19 cellular contexts compared by ENCODE assay signal in genomic region chr17:8131844-8132441, GRCh38. TPM values are rescaled to one million over a fixed set of nuclear protein-coding genes. Genes with fewer than 3 reads are reported as not detected.
DNase-seq lines count a peak whose midpoint lies in the region; ATAC-seq lines count a peak whose summit lies in the region.
"Had no signal": no experiment of that assay in that cellular context is flagged by ENCODE, and none has a peak within 500 bp of the region (broad histone marks: within the 10 kb centered on the region; RNA-seq: fewer than 3 reads in every experiment).

No MANE protein-coding gene starts in this region.

- no peaks in the 10 kb centered on the region for H3K36me3 Mint-ChIP-seq in activated T-helper 17 cell treated with anti-CD3 and anti-CD28 coated beads, Interleukin-2, amount 50 U/mL, for 72 hours (ENCODE audit: low read depth)

- peak; percentile 88 for ATAC-seq in activated T-helper 17 cell treated with anti-CD3 and anti-CD28 coated beads, Interleukin-2, amount 50 U/mL, for 72 hours (replicated peaks)
- ATAC-seq in HG03442 (IDR thresholded peaks at IDR 0.05; ENCODE audit: unreplicated experiment) = no peak
- ATAC-seq in HG03354 (IDR thresholded peaks at IDR 0.05; ENCODE audit: poor library complexity, severe bottlenecking, unreplicated experiment) = no peak
- ATAC-seq: sciatic nerve had no signal

- peaks cover 9% of the 10 kb centered on the region for H3K4me1 Mint-ChIP-seq in activated T-helper 17 cell treated with anti-CD3 and anti-CD28 coated beads, Interleukin-2, amount 50 U/mL, for 72 hours

- DNase-seq in AG08396 (ENCODE audit: low spot score) (peak; percentile 57), ELR (ENCODE audit: low read depth) (peak; percentile 84), NOMO-1 treated with dmso at 0.1 percent for 144 hours (lab: John Stamatoyannopoulos, UW; ENCODE audit: unreplicated experiment) (no peak)
- DNase-seq: activated B cell treated with CpG ODN at 0.5 μM for 24 hours; C1 segment of cervical spinal cord; DMS79 treated with DMSO at 0.1 percent for 48 hours; H7; MG63; midbrain; NCI-H1930; NCI-H526; stimulated activated CD4-positive, alpha-beta T cell treated with anti-CD3 and anti-CD28 coated beads, Interleukin-4, amount 100 ng/mL, for 4 hours; upper lobe of left lung had no signal

- H3K27ac Mint-ChIP-seq in activated T-helper 17 cell treated with anti-CD3 and anti-CD28 coated beads, Interleukin-2, amount 50 U/mL, for 72 hours = no peak overlapping the region
- H3K27ac Mint-ChIP-seq: activated B cell treated with CpG ODN at 0.5 μM for 24 hours had no signal

- H3K27me3 Mint-ChIP-seq in activated T-helper 17 cell treated with anti-CD3 and anti-CD28 coated beads, Interleukin-2, amount 50 U/mL, for 72 hours = peaks cover 4% of the 10 kb centered on the region

- no peak overlapping the region for H3K4me3 Mint-ChIP-seq in activated T-helper 17 cell treated with anti-CD3 and anti-CD28 coated beads, Interleukin-2, amount 50 U/mL, for 72 hours
- H3K4me3 Mint-ChIP-seq: activated B cell treated with CpG ODN at 0.5 μM for 24 hours had no signal

- H3K9me3 Mint-ChIP-seq in activated T-helper 17 cell treated with anti-CD3 and anti-CD28 coated beads, Interleukin-2, amount 50 U/mL, for 72 hours = no peaks in the 10 kb centered on the region
- H3K9me3 Mint-ChIP-seq: activated B cell treated with CpG ODN at 0.5 μM for 24 hours had no signal

RNA-seq across cellular contexts. Expression of gene HES7, which starts 8.0 kb away (rescaled TPM):
- total RNA-seq in activated T-helper 17 cell treated with anti-CD3 and anti-CD28 coated beads, Interleukin-2, amount 50 U/mL, for 72 hours = 10 to 100 TPM in 1 of 2 donors, 1 to 10 TPM in 1; 2.9 to 10.0 TPM

RNA-seq across cellular contexts. Expression of gene ALOXE3, which starts 13.6 kb away (rescaled TPM):
- 1 to 10 TPM in 1 of 2 donors, under 1 TPM in 1; 0.13 to 1.3 TPM for total RNA-seq in activated T-helper 17 cell treated with anti-CD3 and anti-CD28 coated beads, Interleukin-2, amount 50 U/mL, for 72 hours
- total RNA-seq: activated B cell treated with CpG ODN at 0.5 μM for 24 hours, aorta, epithelial cell of proximal tubule, H7, sciatic nerve, upper lobe of left lung had no signal

RNA-seq across cellular contexts. Expression of gene PER1, which starts 20.3 kb away (rescaled TPM):
- total RNA-seq in activated T-helper 17 cell treated with anti-CD3 and anti-CD28 coated beads, Interleukin-2, amount 50 U/mL, for 72 hours = 100 to 1,000 TPM in 1 of 2 donors, 10 to 100 TPM in 1; 52.0 to 269 TPM

RNA-seq across cellular contexts. Expression of gene VAMP2, which starts 30.8 kb away (rescaled TPM):
- 10 to 100 TPM; 41.7 to 66.2 TPM for total RNA-seq in activated T-helper 17 cell treated with anti-CD3 and anti-CD28 coated beads, Interleukin-2, amount 50 U/mL, for 72 hours

RNA-seq across cellular contexts. Expression of gene TMEM107, which starts 44.2 kb away (rescaled TPM):
- 10 to 100 TPM; 43.3 to 45.3 TPM for total RNA-seq in activated T-helper 17 cell treated with anti-CD3 and anti-CD28 coated beads, Interleukin-2, amount 50 U/mL, for 72 hours
